Comparison of ENCODE assay signal across 10 cellular contexts in the genomic region with DNA sequence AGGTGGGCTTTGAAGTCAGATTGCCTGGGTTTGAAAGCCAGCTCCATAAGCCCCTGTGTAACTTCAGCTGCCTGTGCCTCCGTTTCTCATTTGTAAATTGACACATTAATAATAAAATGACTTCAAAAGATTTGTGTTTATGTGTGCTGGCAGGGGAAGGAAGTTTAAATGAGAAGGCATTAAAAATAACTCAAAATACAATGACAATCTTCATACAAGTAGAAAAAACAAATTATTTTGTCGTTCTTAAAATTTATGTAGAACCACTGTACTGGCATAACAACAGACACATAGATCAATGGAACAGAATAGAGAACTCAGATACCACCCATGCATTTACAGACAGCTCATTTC.
DNase-seq lines count a peak whose midpoint lies in the region; ATAC-seq and TF ChIP-seq lines count a peak whose summit lies in the region.
"Had no signal": no experiment of that assay in that cellular context is flagged by ENCODE, and none has a peak within 500 bp of the region (broad histone marks: within the 10 kb centered on the region; RNA-seq: fewer than 3 reads in every experiment).

No MANE protein-coding gene starts in this region.

- H3K27ac Mint-ChIP-seq in activated naive CD8-positive, alpha-beta T cell, result peak overlapping the region; percentile 96
- H3K27ac Mint-ChIP-seq in mesothelial cell of epicardium, result no peak overlapping the region

- no peak for TF ChIP-seq CTCF in left ventricle myocardium inferior (IDR thresholded peaks at IDR 0.05; ENCODE audit: borderline replicate concordance)
- peak in 2 of 9 donors; percentile 1 to 17 for TF ChIP-seq CTCF in heart right ventricle (IDR thresholded peaks at IDR 0.05)
- TF ChIP-seq CTCF in mesothelial cell of epicardium (IDR thresholded peaks at IDR 0.05; ENCODE audit: unreplicated experiment), result peak; percentile 50

- peak overlapping the region; percentile 97 for H3K4me3 Mint-ChIP-seq in activated naive CD8-positive, alpha-beta T cell
- peak overlapping the region; percentile 76 for H3K4me3 Mint-ChIP-seq in mesothelial cell of epicardium

- 63 to 67% methylated on average over 2 of the region's 2 CpGs for WGBS in heart right ventricle, 2 donors
- 58% methylated on average over 2 of the region's 2 CpGs for WGBS in urinary bladder

- in situ Hi-C loops in KBM-7 (cut with MboI; ENCODE audit: low pct_unique_long_range_greater_than_20kb, low sequenced_read_pairs), result no loop called here

- peaks cover 22% of the 10 kb centered on the region for H3K4me1 ChIP-seq in left ventricle myocardium inferior
- H3K4me1 ChIP-seq in heart right ventricle, result peaks cover 3 to 22% (median 9%) of the 10 kb centered on the region in 9 donors
- peaks cover 3% of the 10 kb centered on the region for H3K4me1 ChIP-seq in urinary bladder (ENCODE audit: insufficient read depth)
- H3K4me1 ChIP-seq: HAP-1, uterus had no signal

- ATAC-seq in heart right ventricle, result no peak
- ATAC-seq in GM21360 (IDR thresholded peaks at IDR 0.05; ENCODE audit: unreplicated experiment), result no peak
- ATAC-seq in HG03135 (IDR thresholded peaks at IDR 0.05; ENCODE audit: unreplicated experiment), result no peak

- no peaks in the 10 kb centered on the region for H3K9me3 Mint-ChIP-seq in activated naive CD8-positive, alpha-beta T cell (ENCODE audit: low read depth)
- H3K9me3 Mint-ChIP-seq in mesothelial cell of epicardium, result no peaks in the 10 kb centered on the region

- H3K4me3 ChIP-seq in left ventricle myocardium inferior, result peak overlapping the region; percentile 63
- peak overlapping the region in 5 of 10 donors; percentile 43 to 58 (median 52) for H3K4me3 ChIP-seq in heart right ventricle
- peak overlapping the region; percentile 28 for H3K4me3 ChIP-seq in urinary bladder (ENCODE audit: low read depth, low read length)
- H3K4me3 ChIP-seq: HAP-1 had no signal

- H3K27me3 Mint-ChIP-seq in activated naive CD8-positive, alpha-beta T cell, result peaks cover 25% of the 10 kb centered on the region
- peaks cover 58% of the 10 kb centered on the region for H3K27me3 Mint-ChIP-seq in mesothelial cell of epicardium (ENCODE audit: low read depth)

- DNase-seq in left ventricle myocardium inferior (no peak), heart right ventricle (no peak), mesothelial cell of epicardium (ENCODE audit: low spot score in 2 of 2, unreplicated experiment in 2 of 2) (no peak), KBM-7 (no peak)

- intact Hi-C loops in left ventricle myocardium inferior (cut with micrococcal nuclease) (no loop called here), heart right ventricle (cut with DNase I) (loop anchor here in 1 of 10 donors (10.0 kb wide), 1 partner anchor 137 kb away; no protein-coding TSS in a partner anchor)

- no peaks in the 10 kb centered on the region for H3K36me3 ChIP-seq in left ventricle myocardium inferior
- H3K36me3 ChIP-seq in heart right ventricle, result no peaks in the 10 kb centered on the region
- H3K36me3 ChIP-seq in urinary bladder (ENCODE audit: insufficient read depth), result no peaks in the 10 kb centered on the region
- H3K36me3 ChIP-seq: HAP-1, uterus had no signal

- H3K9me3 ChIP-seq in left ventricle myocardium inferior (replicated peaks), result no peaks in the 10 kb centered on the region
- no peaks in the 10 kb centered on the region for H3K9me3 ChIP-seq in heart right ventricle
- H3K9me3 ChIP-seq: HAP-1, uterus had no signal

- peaks cover 28% of the 10 kb centered on the region for H3K27me3 ChIP-seq in left ventricle myocardium inferior (ENCODE audit: low read depth)
- H3K27me3 ChIP-seq in heart right ventricle, result peaks cover 0 to 38% (median 15%) of the 10 kb centered on the region in 7 donors
- H3K27me3 ChIP-seq: uterus had no signal

- H3K4me1 Mint-ChIP-seq in activated naive CD8-positive, alpha-beta T cell (ENCODE audit: low read depth), result peaks cover 27% of the 10 kb centered on the region
- H3K4me1 Mint-ChIP-seq in mesothelial cell of epicardium, result peaks cover 13% of the 10 kb centered on the region

- H3K27ac ChIP-seq in left ventricle myocardium inferior (replicated peaks) (no peak overlapping the region), heart right ventricle (no peak overlapping the region), urinary bladder (ENCODE audit: low read depth) (no peak overlapping the region)

- no peaks in the 10 kb centered on the region for H3K36me3 Mint-ChIP-seq in activated naive CD8-positive, alpha-beta T cell
- no peaks in the 10 kb centered on the region for H3K36me3 Mint-ChIP-seq in mesothelial cell of epicardium
